12 cellular contexts compared by ENCODE assay signal in genomic region chr2:101802329-101802728, GRCh38.
DNase-seq lines count a peak whose midpoint lies in the region; ATAC-seq and TF ChIP-seq lines count a peak whose summit lies in the region.
"Had no signal": no experiment of that assay in that cellular context is flagged by ENCODE, and none has a peak within 500 bp of the region (broad histone marks: within the 10 kb centered on the region; RNA-seq: fewer than 3 reads in every experiment).

No MANE protein-coding gene starts in this region.

- H3K36me3 Mint-ChIP-seq in stimulated activated naive B cell treated with anti-CD40 and anti-IgM and Interleukin-4, amounts not matched to agents 10 μg/mL and 1 μg/mL and 100 μg/mL, for 72 hours = peaks cover 18 to 23% of the 10 kb centered on the region in 2 donors

- peak; percentile 87 for ATAC-seq in left lung
- ATAC-seq in stimulated activated naive B cell treated with anti-CD40 and anti-IgM and Interleukin-4, amounts not matched to agents 10 μg/mL and 1 μg/mL and 100 μg/mL, for 72 hours (replicated peaks) = no peak

- peaks cover 50 to 80% of the 10 kb centered on the region in 2 donors for H3K4me1 Mint-ChIP-seq in stimulated activated naive B cell treated with anti-CD40 and anti-IgM and Interleukin-4, amounts not matched to agents 10 μg/mL and 1 μg/mL and 100 μg/mL, for 72 hours

- peak; percentile 39 for DNase-seq in HuH-7 (ENCODE audit: low spot score)
- DNase-seq in left lung = no peak
- DNase-seq in stimulated activated naive B cell treated with anti-CD40 and anti-IgM and Interleukin-4, amounts not matched to agents 10 μg/mL and 1 μg/mL and 100 μg/mL, for 72 hours = no peak
- no peak for DNase-seq in stimulated activated CD4-positive, alpha-beta T cell treated with anti-CD3 and anti-CD28 coated beads, Interleukin-4, amount 100 ng/mL, for 24 hours
- DNase-seq in NCI-H1930 (lab: John Stamatoyannopoulos, UW) = no peak
- DNase-seq in SIG-M5 treated with dmso at 0.1 percent for 504 hours (lab: John Stamatoyannopoulos, UW; ENCODE audit: unreplicated experiment) = no peak
- no peak for DNase-seq in ascending aorta (ENCODE audit: low spot score in 2 of 2)
- DNase-seq: activated CD4-positive, CD25-positive, alpha-beta regulatory T cell treated with anti-CD3 and anti-CD28 coated beads, Interleukin-2, amount 50 U/mL, for 72 hours; activated effector memory CD4-positive, alpha-beta T cell treated with Interleukin-2 at 50 U/mL for 16 hours; NCI-H2029 treated with DMSO at 0.1 percent for 48 hours had no signal

- peaks cover 0 to under 1% of the 10 kb centered on the region in 2 donors for H3K9me3 Mint-ChIP-seq in stimulated activated naive B cell treated with anti-CD40 and anti-IgM and Interleukin-4, amounts not matched to agents 10 μg/mL and 1 μg/mL and 100 μg/mL, for 72 hours

- no peaks in the 10 kb centered on the region for H3K9me3 ChIP-seq in left lung
- H3K9me3 ChIP-seq in ascending aorta = no peaks in the 10 kb centered on the region

- H3K4me3 ChIP-seq in left lung (no peak overlapping the region), ascending aorta (no peak overlapping the region)
- H3K4me3 ChIP-seq: lung had no signal

- intact Hi-C loops in left lung (cut with DNase I) (no loop called here), ascending aorta (cut with DNase I) (no loop called here)

- H3K27ac ChIP-seq in angular gyrus (ENCODE audit: low read depth, low read length) (peak overlapping the region; percentile 75), left lung (no peak overlapping the region), ascending aorta (no peak overlapping the region)

- H3K36me3 ChIP-seq in left lung (no peaks in the 10 kb centered on the region), ascending aorta (no peaks in the 10 kb centered on the region)

- TF ChIP-seq CTCF in left lung (IDR thresholded peaks at IDR 0.05) (no peak), ascending aorta (IDR thresholded peaks at IDR 0.05) (no peak)

- H3K27me3 Mint-ChIP-seq in stimulated activated naive B cell treated with anti-CD40 and anti-IgM and Interleukin-4, amounts not matched to agents 10 μg/mL and 1 μg/mL and 100 μg/mL, for 72 hours = no peaks in the 10 kb centered on the region

- peak overlapping the region; percentile 56 for H3K27ac Mint-ChIP-seq in stimulated activated naive B cell treated with anti-CD40 and anti-IgM and Interleukin-4, amounts not matched to agents 10 μg/mL and 1 μg/mL and 100 μg/mL, for 72 hours

- H3K4me1 ChIP-seq in left lung = peaks cover 0 to 36% of the 10 kb centered on the region in 2 donors
- H3K4me1 ChIP-seq in ascending aorta = peaks cover 3 to 17% of the 10 kb centered on the region in 2 donors

- H3K27me3 ChIP-seq in left lung (no peaks in the 10 kb centered on the region), ascending aorta (no peaks in the 10 kb centered on the region)

- no peak overlapping the region for H3K4me3 Mint-ChIP-seq in stimulated activated naive B cell treated with anti-CD40 and anti-IgM and Interleukin-4, amounts not matched to agents 10 μg/mL and 1 μg/mL and 100 μg/mL, for 72 hours
